In the genomic region with DNA sequence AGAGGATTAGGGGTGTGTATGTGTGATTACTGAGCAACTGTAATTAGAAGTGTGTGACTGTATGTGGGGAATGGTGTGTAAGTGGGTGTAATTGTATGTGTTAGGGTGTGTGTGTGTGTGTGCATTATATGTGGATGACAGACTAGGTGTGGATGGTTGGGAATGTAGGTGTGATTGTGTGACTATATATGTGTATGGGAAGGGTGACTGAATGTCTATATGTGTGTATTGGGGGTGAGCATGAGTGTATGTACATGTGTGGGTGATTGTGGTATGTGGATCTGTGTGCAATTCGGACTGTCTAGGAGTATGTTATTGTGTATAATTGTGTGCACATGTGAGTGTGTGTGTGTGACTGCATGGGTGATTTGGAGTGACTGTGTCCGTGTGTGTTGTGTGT, we compare ENCODE assay signal across 25 cellular contexts. TPM values are rescaled to one million over a fixed set of nuclear protein-coding genes. Genes with fewer than 3 reads are reported as not detected.
DNase-seq lines count a peak whose midpoint lies in the region; ATAC-seq, FAIRE-seq and TF ChIP-seq lines count a peak whose summit lies in the region.
"Had no signal": no experiment of that assay in that cellular context is flagged by ENCODE, and none has a peak within 500 bp of the region (broad histone marks: within the 10 kb centered on the region; RNA-seq: fewer than 3 reads in every experiment).

No MANE protein-coding gene starts in this region.

- H3K23ac ChIP-seq in mesendoderm (ENCODE audit: low read length): no peak overlapping the region

- H3K27ac ChIP-seq in SK-N-MC: peak overlapping the region; percentile 95; the same call in 1 of the 2 replicates
- no peak overlapping the region for H3K27ac ChIP-seq in mesendoderm (ENCODE audit: low read depth, low read length)
- H3K27ac ChIP-seq in upper lobe of left lung: peak overlapping the region; percentile 81 to 91 (median 88)
- no peak overlapping the region for H3K27ac ChIP-seq in right lobe of liver
- H3K27ac ChIP-seq: BLaER1, HL-60, KMS-11 had no signal

- ATAC-seq in upper lobe of left lung (ENCODE audit: low FRiP score in 2 of 2) (no peak), right lobe of liver (no peak), GM21529 (IDR thresholded peaks at IDR 0.05; ENCODE audit: unreplicated experiment) (no peak)
- ATAC-seq: GM23338, Panc1 had no signal

- TF ChIP-seq POLR2A in GM12891 (IDR thresholded peaks at IDR 0.05; ENCODE audit: low read depth, low read length): no peak
- no peak for TF ChIP-seq POLR2A in upper lobe of left lung (IDR thresholded peaks at IDR 0.05)
- no peak for TF ChIP-seq POLR2A in right lobe of liver (IDR thresholded peaks at IDR 0.05)

- H3K79me1 ChIP-seq in mesendoderm (ENCODE audit: low read length): no peaks in the 10 kb centered on the region

- TF ChIP-seq CTCF in upper lobe of left lung (IDR thresholded peaks at IDR 0.05): no peak
- TF ChIP-seq CTCF in right lobe of liver (IDR thresholded peaks at IDR 0.05): no peak

- no peak overlapping the region for H3K4me2 ChIP-seq in mesendoderm (ENCODE audit: low read length)
- H3K4me2 ChIP-seq: GM23338, KMS-11 had no signal

- FAIRE-seq in GM12891 (lab: Jason Lieb, UNC): peak; percentile 9
- FAIRE-seq: GM12892 had no signal

- intact Hi-C loops in right lobe of liver (cut with DNase I) (no loop called here), posterior cingulate gyrus (cut with DNase I) (no loop called here)

- no CpG with 5 or more reads among the region's 2 CpGs for WGBS in mesendoderm (ENCODE audit: extremely low coverage, insufficient coverage, low lambda C conversion rate)
- 84 to 91% methylated on average over 2 of the region's 2 CpGs for WGBS in upper lobe of left lung, 2 donors
- no CpG with 5 or more reads among the region's 2 CpGs for WGBS in right lobe of liver (ENCODE audit: insufficient coverage, low coverage, low lambda C conversion rate, missing lambda C conversion rate)

- H3K9me3 ChIP-seq in SK-N-MC (ENCODE audit: low read depth, low read length) (no peaks in the 10 kb centered on the region), upper lobe of left lung (no peaks in the 10 kb centered on the region), right lobe of liver (no peaks in the 10 kb centered on the region)
- H3K9me3 ChIP-seq: BLaER1 had no signal

- TF ChIP-seq EP300 in upper lobe of left lung (IDR thresholded peaks at IDR 0.05): no peak

- H3K79me2 ChIP-seq in mesendoderm (ENCODE audit: control insufficient read depth, insufficient read depth, low read length): no peaks in the 10 kb centered on the region

- H3K18ac ChIP-seq in mesendoderm (ENCODE audit: low read length): no peak overlapping the region

- DNase-seq in GM12891 (ENCODE audit: insufficient read length, low spot score) (no peak), SK-N-MC (ENCODE audit: low read depth, low spot score) (no peak), mesendoderm (no peak), upper lobe of left lung (no peak), right lobe of liver (no peak), posterior cingulate gyrus (no peak)
- DNase-seq: ACHN; CD4-positive, alpha-beta T cell; COR-L47; DMS 273 treated with DMSO at 0.1 percent for 48 hours; DMS79 treated with DMSO at 0.1 percent for 48 hours; HCEC 1CT; NCI-H1092 treated with DMSO at 0.1 percent for 48 hours; NCI-H1436 treated with DMSO at 0.1 percent for 48 hours; NCI-H1930; NCI-H2227 treated with DMSO at 0.1 percent for 48 hours; NCI-H510A; NCI-H748 treated with DMSO at 0.1 percent for 48 hours had no signal

- no peak overlapping the region for H3K4ac ChIP-seq in mesendoderm (ENCODE audit: low read depth, low read length)

- no peak overlapping the region for H4K8ac ChIP-seq in mesendoderm (ENCODE audit: low read depth, low read length)

- H3K4me3 ChIP-seq in SK-N-MC (no peak overlapping the region), mesendoderm (ENCODE audit: low read length) (no peak overlapping the region), upper lobe of left lung (no peak overlapping the region), right lobe of liver (no peak overlapping the region)
- H3K4me3 ChIP-seq: BLaER1, GM23338 had no signal

- peak overlapping the region; percentile 52 for H3K56ac ChIP-seq in mesendoderm (ENCODE audit: low read length)

- H3K36me3 ChIP-seq in SK-N-MC (ENCODE audit: insufficient read depth, low read length) (no peaks in the 10 kb centered on the region), mesendoderm (ENCODE audit: control insufficient read depth, insufficient read depth, low read length) (no peaks in the 10 kb centered on the region), upper lobe of left lung (no peaks in the 10 kb centered on the region), right lobe of liver (no peaks in the 10 kb centered on the region)
- H3K36me3 ChIP-seq: BLaER1 had no signal

- H3K27me3 ChIP-seq in mesendoderm (ENCODE audit: insufficient read depth, low read length, poor library complexity) (no peaks in the 10 kb centered on the region), upper lobe of left lung (no peaks in the 10 kb centered on the region), right lobe of liver (no peaks in the 10 kb centered on the region)

- H2BK15ac ChIP-seq in mesendoderm (replicated peaks; ENCODE audit: low read depth): no peak overlapping the region

- no peak overlapping the region for H3K9ac ChIP-seq in SK-N-MC (ENCODE audit: insufficient read length)
- H3K9ac ChIP-seq in mesendoderm (ENCODE audit: low read length): no peak overlapping the region
- H3K9ac ChIP-seq: BLaER1, KMS-11 had no signal

- H2AK5ac ChIP-seq in mesendoderm (ENCODE audit: low read length): peak overlapping the region; percentile 60

- no peak overlapping the region for H4K5ac ChIP-seq in mesendoderm (ENCODE audit: low read length)

- no peak overlapping the region for H2BK120ac ChIP-seq in mesendoderm (ENCODE audit: low read depth, low read length)

- H2BK5ac ChIP-seq in mesendoderm (ENCODE audit: low read length): no peak overlapping the region

- H3K4me1 ChIP-seq in mesendoderm (ENCODE audit: control insufficient read depth, low read depth, low read length): peaks cover 9% of the 10 kb centered on the region
- H3K4me1 ChIP-seq in upper lobe of left lung: peaks cover 8 to 38% (median 34%) of the 10 kb centered on the region in 4 donors
- H3K4me1 ChIP-seq in right lobe of liver: peaks cover 0 to 8% (median 0%) of the 10 kb centered on the region in 4 donors

TF ChIP-seq in GM12891, 5 proteins besides CTCF, POLR2A, EP300 and RAD21:
- TF ChIP-seq POLR2AphosphoS5 (IDR thresholded peaks at IDR 0.05; ENCODE audit: low read depth, low read length) (no peak), PAX5 (IDR thresholded peaks at IDR 0.05; ENCODE audit: insufficient read depth, low read length, severe bottlenecking) (no peak), TAF1 (IDR thresholded peaks at IDR 0.05; ENCODE audit: low read depth, low read length) (no peak), POU2F2 (IDR thresholded peaks at IDR 0.05; ENCODE audit: low read depth, low read length) (no peak), SPI1 (IDR thresholded peaks at IDR 0.05; ENCODE audit: low read depth, low read length) (no peak)

RNA-seq across cellular contexts. Expression of gene SMAD6, which starts 43.2 kb away (rescaled TPM):
- polyA plus RNA-seq in GM12891 (2012; ENCODE audit: low read depth, missing spikeins): not detected
- 7.8 TPM for polyA plus RNA-seq in mesendoderm (2013, experiment 1 of 2)
- 7.4 TPM for polyA plus RNA-seq in mesendoderm (2013, experiment 2 of 2)
- total RNA-seq in upper lobe of left lung (100 to 1,000 TPM in 3 of 6 donors, 10 to 100 TPM in 3; 76.6 to 377 (median 102) TPM), right lobe of liver (10 to 100 TPM; 10.5 to 17.2 (median 12.3) TPM)

Comparison
In these comparisons a context has a peak if more than half of its experiments do, and no peak if none do; other contexts are left out.
1. H3K27ac ChIP-seq: peak in SK-N-MC (single experiment) and upper lobe of left lung (4 of 4); none in mesendoderm (single experiment) and right lobe of liver (0 of 3).
2. RNA of gene SMAD6, which starts 43.2 kb away (total RNA-seq): 76.6 to 377 TPM in upper lobe of left lung; 10.5 to 17.2 TPM in right lobe of liver; every median in the first group is over 4 times any median in the second.